Comparison of ENCODE assay signal across 8 cellular contexts in genomic region chr6:15247214-15247749, GRCh38. TPM values are rescaled to one million over a fixed set of nuclear protein-coding genes. Genes with fewer than 3 reads are reported as not detected.
DNase-seq lines count a peak whose midpoint lies in the region; ATAC-seq and TF ChIP-seq lines count a peak whose summit lies in the region.

No MANE protein-coding gene starts in this region.

- H3K4me3 ChIP-seq in ascending aorta, result peak overlapping the region; percentile 95 to 96
- H3K4me3 ChIP-seq in lower leg skin (ENCODE audit: low read depth, poor library complexity, severe bottlenecking), result peak overlapping the region; percentile 63

- no peak for ATAC-seq in activated T-cell treated with anti-CD3 and anti-CD28 coated beads, Interleukin-2, amount 50 U/mL, for 72 hours (replicated peaks in 1 of 2)
- ATAC-seq in GM21423 (IDR thresholded peaks at IDR 0.05; ENCODE audit: unreplicated experiment), result no peak

- TF ChIP-seq CTCF in ascending aorta (IDR thresholded peaks at IDR 0.05), result no peak
- TF ChIP-seq CTCF in lower leg skin (IDR thresholded peaks at IDR 0.05), result no peak
- TF ChIP-seq CTCF in type B pancreatic cell (conservative IDR thresholded peaks at IDR 0.05), result no peak

- H3K27me3 Mint-ChIP-seq in activated T-cell treated with anti-CD3 and anti-CD28 coated beads, Interleukin-2, amount 50 U/mL, for 72 hours (ENCODE audit: low read depth), result no peaks in the 10 kb centered on the region
- H3K27me3 Mint-ChIP-seq in type B pancreatic cell, result no peaks in the 10 kb centered on the region

- H3K27me3 ChIP-seq in ascending aorta, result no peaks in the 10 kb centered on the region

- no peaks in the 10 kb centered on the region for H3K9me3 Mint-ChIP-seq in activated T-cell treated with anti-CD3 and anti-CD28 coated beads, Interleukin-2, amount 50 U/mL, for 72 hours
- no peaks in the 10 kb centered on the region for H3K9me3 Mint-ChIP-seq in type B pancreatic cell

- TF ChIP-seq POLR2A in lower leg skin (IDR thresholded peaks at IDR 0.05), result no peak

- no peaks in the 10 kb centered on the region for H3K36me3 ChIP-seq in ascending aorta

- intact Hi-C loops in ascending aorta (cut with DNase I) (loop anchor here (5.0 to 10.0 kb wide), 6 partner anchors 228 to 1432 kb away; partner anchors contain the start of gene MCUR1), lower leg skin (cut with DNase I; ENCODE audit: low total_unique reads) (no loop called here)

- peaks cover 18 to 20% of the 10 kb centered on the region in 2 donors for H3K36me3 Mint-ChIP-seq in activated T-cell treated with anti-CD3 and anti-CD28 coated beads, Interleukin-2, amount 50 U/mL, for 72 hours (ENCODE audit: insufficient read depth in 2 of 2)
- H3K36me3 Mint-ChIP-seq in type B pancreatic cell, result no peaks in the 10 kb centered on the region

- peaks cover 43% of the 10 kb centered on the region for H3K4me1 Mint-ChIP-seq in activated T-cell treated with anti-CD3 and anti-CD28 coated beads, Interleukin-2, amount 50 U/mL, for 72 hours (ENCODE audit: low read depth)
- H3K4me1 Mint-ChIP-seq in type B pancreatic cell (ENCODE audit: unreplicated experiment), result peaks cover 41% of the 10 kb centered on the region

- no peaks in the 10 kb centered on the region for H3K9me3 ChIP-seq in ascending aorta

- peak overlapping the region; percentile 100 for H3K27ac Mint-ChIP-seq in activated T-cell treated with anti-CD3 and anti-CD28 coated beads, Interleukin-2, amount 50 U/mL, for 72 hours
- H3K27ac Mint-ChIP-seq in type B pancreatic cell, result peak overlapping the region; percentile 93

- no peak for DNase-seq in activated T-cell treated with anti-CD3 and anti-CD28 coated beads, Interleukin-2, amount 50 U/mL, for 72 hours
- no peak for DNase-seq in activated T-cell treated with anti-CD3 and anti-CD28 coated beads, Interleukin-2, amount 50 U/mL, for 48 hours
- no peak for DNase-seq in ascending aorta (ENCODE audit: low spot score in 2 of 2)
- no peak for DNase-seq in lower leg skin (ENCODE audit: low spot score in 2 of 2)
- DNase-seq in type B pancreatic cell (ENCODE audit: extremely low spot score, unreplicated experiment), result no peak
- DNase-seq in midbrain (lab: John Stamatoyannopoulos, UW), result no peak
- DNase-seq in foreskin melanocyte, result no peak

- peak overlapping the region; percentile 99 to 100 for H3K4me3 Mint-ChIP-seq in activated T-cell treated with anti-CD3 and anti-CD28 coated beads, Interleukin-2, amount 50 U/mL, for 72 hours
- peak overlapping the region; percentile 99 for H3K4me3 Mint-ChIP-seq in type B pancreatic cell

- peak overlapping the region; percentile 82 to 83 for H3K27ac ChIP-seq in ascending aorta

- peaks cover 0 to 8% of the 10 kb centered on the region in 2 donors for H3K4me1 ChIP-seq in ascending aorta

- 0% methylated on average over 6 of the region's 6 CpGs for WGBS in lower leg skin, 2 donors

RNA-seq across cellular contexts. Expression of gene JARID2, which starts 1.4 kb away (rescaled TPM):
- total RNA-seq in activated T-cell treated with anti-CD3 and anti-CD28 coated beads, Interleukin-2, amount 50 U/mL, for 72 hours, result 10 to 100 TPM; 37.9 to 53.0 TPM
- 5.0 TPM for total RNA-seq in ascending aorta
- total RNA-seq in lower leg skin, result 10 to 100 TPM; 17.9 to 24.2 (median 21.6) TPM
- total RNA-seq in type B pancreatic cell (ENCODE audit: low replicate concordance), result 35.9 and 43.9 TPM in 2 replicates
